13 cellular contexts compared by ENCODE assay signal in genomic region chrX:150032742-150033141, GRCh38.
A peak's percentile ranks its signal among the peaks of the same experiment; 100 is the strongest.
DNase-seq lines count a peak whose midpoint lies in the region; ATAC-seq, FAIRE-seq and TF ChIP-seq lines count a peak whose summit lies in the region.
"Had no signal": no experiment of that assay in that cellular context is flagged by ENCODE, and none has a peak within 500 bp of the region (broad histone marks: within the 10 kb centered on the region; RNA-seq: fewer than 3 reads in every experiment).

No MANE protein-coding gene starts in this region.

- ATAC-seq in right lobe of liver (peak; percentile 10 to 74 (median 38)), HepG2 (no peak), GM19397 (IDR thresholded peaks at IDR 0.05; ENCODE audit: unreplicated experiment) (no peak), sciatic nerve (no peak)
- ATAC-seq: activated T-helper 17 cell treated with anti-CD3 and anti-CD28 coated beads, Interleukin-2, amount 50 U/mL, for 72 hours; GM12878; natural killer cell had no signal

- TF ChIP-seq POLR2A in right lobe of liver (IDR thresholded peaks at IDR 0.05) (no peak), HepG2 (IDR thresholded peaks at IDR 0.05; ENCODE audit: insufficient read depth in 1 of 2, low read depth in 2 of 2, low read length in 2 of 2) (no peak)

- no peak for FAIRE-seq in HepG2 (lab: Jason Lieb, UNC)
- FAIRE-seq: GM12878 had no signal

- no peaks in the 10 kb centered on the region for H3K36me3 ChIP-seq in right lobe of liver
- no peaks in the 10 kb centered on the region for H3K36me3 ChIP-seq in HepG2 (replicated peaks in 1 of 2; ENCODE audit: control insufficient read depth in 1 of 2, insufficient read depth in 2 of 2, low read length in 2 of 2)
- H3K36me3 ChIP-seq: stomach, WERI-Rb-1 had no signal

- no peak overlapping the region for H2AFZ ChIP-seq in HepG2 (ENCODE audit: low read length)

- CTCF ChIA-PET in HepG2 (lab: Yijun Ruan, JAX; ENCODE audit: low intra/inter-chr PET ratio, low total read pairs): no interaction called here

- no peak for TF ChIP-seq EP300 in HepG2 (IDR thresholded peaks at IDR 0.05; ENCODE audit: low read depth in 2 of 2, low read length in 2 of 2)
- no peak for TF ChIP-seq EP300 in HepG2 (CRISPR knock-in tag; IDR thresholded peaks at IDR 0.05; ENCODE audit: borderline replicate concordance)

- H4K20me1 ChIP-seq in HepG2 (ENCODE audit: insufficient read depth, low read length): no peaks in the 10 kb centered on the region

- no peak overlapping the region for H3K4me2 ChIP-seq in HepG2 (ENCODE audit: low read depth, low read length)

- H3K27me3 ChIP-seq in right lobe of liver (no peaks in the 10 kb centered on the region), HepG2 (ENCODE audit: control insufficient read depth in 1 of 2, insufficient read depth in 2 of 2, low read length in 2 of 2) (no peaks in the 10 kb centered on the region)
- H3K27me3 ChIP-seq: stomach had no signal

- POLR2A ChIA-PET in HepG2 (lab: Yijun Ruan, JAX): no interaction called here

- TF ChIP-seq CTCF in right lobe of liver (IDR thresholded peaks at IDR 0.05) (no peak), HepG2 (CRISPR knock-in tag; IDR thresholded peaks at IDR 0.05) (no peak), fibroblast of mammary gland (conservative IDR thresholded peaks at IDR 0.05; ENCODE audit: control insufficient read depth, insufficient read depth, low read depth, low read length) (no peak)

- no peak for TF ChIP-seq RAD21 in HepG2 (CRISPR knock-in tag; IDR thresholded peaks at IDR 0.05)

- H3K9me3 ChIP-seq in right lobe of liver: no peaks in the 10 kb centered on the region
- H3K9me3 ChIP-seq in HepG2 (ENCODE audit: low read length): peaks cover 6% of the 10 kb centered on the region; the same call in 1 of the 2 replicates

- no TSS peak for BruUV-seq in HepG2 (replicated peaks; lab: Mats Ljungman, UMichigan)

- H3K79me2 ChIP-seq in HepG2 (ENCODE audit: insufficient read depth, low read length): no peaks in the 10 kb centered on the region

- intact Hi-C loops in right lobe of liver (cut with DNase I): no loop called here
- intact Hi-C loops in HepG2 (cut with micrococcal nuclease; ENCODE audit: unreplicated experiment): no loop called here
- intact Hi-C loops in sciatic nerve (cut with DNase I): no loop called here

- in situ Hi-C loops in HepG2 (cut with HindIII; ENCODE audit: extremely low pct_ligation_motif_present, low pct_unique_long_range_greater_than_20kb): no loop called here

- 56% methylated on average over 2 of the region's 3 CpGs for WGBS in right lobe of liver (ENCODE audit: insufficient coverage, low coverage, low lambda C conversion rate, missing lambda C conversion rate)
- 21% methylated on average over 1 of the region's 3 CpGs for WGBS in HepG2 (ENCODE audit: low lambda C conversion rate)

- DNase-seq in right lobe of liver: no peak
- no peak for DNase-seq in HepG2 (ENCODE audit: low spot score)
- DNase-seq in NCI-H460 (ENCODE audit: extremely low read depth, low read depth): peak; percentile 38
- peak; percentile 73 for DNase-seq in fibroblast of mammary gland (ENCODE audit: low read depth)
- DNase-seq in NK-92 (lab: John Stamatoyannopoulos, UW; ENCODE audit: unreplicated experiment): no peak
- no peak for DNase-seq in NCI-H2196 treated with DMSO at 0.1 percent for 48 hours (lab: John Stamatoyannopoulos, UW; ENCODE audit: unreplicated experiment)
- no peak for DNase-seq in sciatic nerve (ENCODE audit: low spot score)
- DNase-seq: natural killer cell, stomach, WERI-Rb-1 had no signal

- H3K4me3 ChIP-seq in right lobe of liver (no peak overlapping the region), HepG2 (replicated peaks in 1 of 3; ENCODE audit: insufficient read depth in 1 of 3, low read depth in 2 of 3, low read length in 3 of 3) (no peak overlapping the region), fibroblast of mammary gland (ENCODE audit: control insufficient read depth, low read depth, low read length) (no peak overlapping the region)
- H3K4me3 ChIP-seq: GM12878, stomach had no signal

- H3K27ac ChIP-seq in right lobe of liver: no peak overlapping the region
- no peak overlapping the region for H3K27ac ChIP-seq in HepG2 (ENCODE audit: extremely low read length, insufficient read depth, low read length)
- H3K27ac ChIP-seq: stomach, WERI-Rb-1 had no signal

- H3K9ac ChIP-seq in HepG2 (ENCODE audit: insufficient read depth, low read depth, low read length): no peak overlapping the region

- H3K4me1 ChIP-seq in right lobe of liver (peaks cover 0 to 19% (median 4%) of the 10 kb centered on the region in 4 donors), HepG2 (ENCODE audit: insufficient read depth, low read length) (peaks cover 26% of the 10 kb centered on the region)
- H3K4me1 ChIP-seq: stomach had no signal

TF ChIP-seq in HepG2, 621 proteins besides CTCF, POLR2A, EP300 and RAD21 (continues in another document):
- TF ChIP-seq ZNF350 (CRISPR knock-in tag; IDR thresholded peaks at IDR 0.05; ENCODE audit: borderline replicate concordance, low read depth): no peak
- TF ChIP-seq ZNF580 (CRISPR knock-in tag; IDR thresholded peaks at IDR 0.05; ENCODE audit: borderline replicate concordance, low read depth): no peak
- TF ChIP-seq ZNF430 (CRISPR knock-in tag; IDR thresholded peaks at IDR 0.05): no peak
- no peak for TF ChIP-seq SAFB2 (CRISPR knock-in tag; IDR thresholded peaks at IDR 0.05; ENCODE audit: borderline replicate concordance, low read depth)
- TF ChIP-seq ZNF879 (CRISPR knock-in tag; IDR thresholded peaks at IDR 0.05): no peak
- no peak for TF ChIP-seq ZNF251 (CRISPR knock-in tag; IDR thresholded peaks at IDR 0.05)
- no peak for TF ChIP-seq KDM2A (CRISPR knock-in tag; IDR thresholded peaks at IDR 0.05; ENCODE audit: borderline replicate concordance, low read depth)
- no peak for TF ChIP-seq MBNL3 (CRISPR knock-in tag; conservative IDR thresholded peaks at IDR 0.05)
- TF ChIP-seq HMG20B (CRISPR knock-in tag; conservative IDR thresholded peaks at IDR 0.05): no peak
- TF ChIP-seq ZNF33A (CRISPR knock-in tag; IDR thresholded peaks at IDR 0.05; ENCODE audit: borderline replicate concordance): no peak
- TF ChIP-seq HNRNPUL1 (IDR thresholded peaks at IDR 0.05; ENCODE audit: low read depth, low read length): no peak
- no peak for TF ChIP-seq ZNF180 (CRISPR knock-in tag; IDR thresholded peaks at IDR 0.05; ENCODE audit: borderline replicate concordance, low read depth)
- no peak for TF ChIP-seq ZNF878 (CRISPR knock-in tag; IDR thresholded peaks at IDR 0.05)
- TF ChIP-seq TEAD2 (CRISPR knock-in tag; IDR thresholded peaks at IDR 0.05): no peak
- TF ChIP-seq ZHX2 (IDR thresholded peaks at IDR 0.05; ENCODE audit: low read depth): no peak
- TF ChIP-seq ZHX2 (CRISPR knock-in tag; IDR thresholded peaks at IDR 0.05; ENCODE audit: borderline replicate concordance): no peak
- TF ChIP-seq ISX (CRISPR knock-in tag; conservative IDR thresholded peaks at IDR 0.05): no peak
- no peak for TF ChIP-seq ATF4 (CRISPR knock-in tag; IDR thresholded peaks at IDR 0.05)
- TF ChIP-seq NCOR1 (IDR thresholded peaks at IDR 0.05; ENCODE audit: borderline replicate concordance, low read length): no peak

Comparison
In these comparisons a context has a peak if more than half of its experiments do, and no peak if none do; other contexts are left out.
1. ATAC-seq: peak in right lobe of liver (4 of 4); none in HepG2 (single experiment), GM19397 (single experiment) and sciatic nerve (single experiment).
2. DNase-seq: peak in NCI-H460 (single experiment) and fibroblast of mammary gland (single experiment); none in right lobe of liver (0 of 3), HepG2 (single experiment), NK-92 (single experiment), NCI-H2196 treated with DMSO at 0.1 percent for 48 hours (single experiment) and sciatic nerve (single experiment).